ENCODE assay signal across 23 cellular contexts in the genomic region with DNA sequence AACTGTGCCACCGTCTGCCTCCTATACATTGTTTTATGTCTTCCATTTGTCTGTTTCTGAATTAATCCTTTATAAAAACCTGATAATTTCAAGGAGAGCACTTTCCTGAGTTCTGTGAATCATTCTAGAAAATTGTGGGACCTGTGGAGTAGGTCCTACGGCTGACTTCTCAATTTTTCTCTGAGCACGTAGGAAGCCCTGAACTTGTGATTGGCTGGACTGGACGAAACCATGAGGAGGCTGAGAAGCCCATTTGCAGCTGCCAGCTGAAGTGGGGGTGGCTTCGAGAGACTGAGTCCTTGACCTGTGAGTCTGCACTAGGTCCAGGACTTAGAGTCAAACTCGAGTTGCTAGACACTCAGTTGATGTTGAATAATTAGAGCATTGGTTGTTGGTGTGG.
"Had no signal": no experiment of that assay in that cellular context is flagged by ENCODE, and none has a peak within 500 bp of the region (broad histone marks: within the 10 kb centered on the region; RNA-seq: fewer than 3 reads in every experiment).

No MANE protein-coding gene starts in this region.

- H3K36me3 ChIP-seq: esophagus squamous epithelium, prostate gland, right atrium auricular region, tibial nerve, uterus had no signal

- H3K4me1 ChIP-seq: esophagus squamous epithelium, prostate gland, right atrium auricular region, tibial nerve, uterus had no signal

- H3K4me3 Mint-ChIP-seq: activated B cell treated with CpG ODN at 0.5 μM for 24 hours; activated CD4-positive, alpha-beta T cell treated with anti-CD3 and anti-CD28 coated beads, Interleukin-2, amount 10 ng/mL, durations not matched to agents 24 days and 14 days; activated CD8-positive, alpha-beta T cell treated with anti-CD3 and anti-CD28 coated beads for 36 hours; activated T-cell treated with anti-CD3 and anti-CD28 coated beads, Interleukin-2, amount 50 U/mL, for 24 hours; dendritic cell treated with granulocyte-macrophage colony-stimulating factor and Interleukin-4, amounts not matched to agents 40 ng/mL and 50 ng/mL, for 4 days had no signal

- H3K4me3 ChIP-seq: esophagus squamous epithelium, lung, prostate gland, right atrium auricular region, tibial nerve, uterus had no signal

- FAIRE-seq: bronchial epithelial cell, endothelial cell of umbilical vein, keratinocyte had no signal

- DNase-seq: activated B cell treated with CpG ODN at 0.5 μM for 24 hours; activated CD4-positive, alpha-beta T cell treated with anti-CD3 and anti-CD28 coated beads, Interleukin-2, amount 10 ng/mL, durations not matched to agents 24 days and 14 days; activated CD8-positive, alpha-beta T cell treated with anti-CD3 and anti-CD28 coated beads for 36 hours; activated naive CD4-positive, alpha-beta T cell treated with Interleukin-2 at 50 U/mL for 16 hours; activated T-cell treated with anti-CD3 and anti-CD28 coated beads, Interleukin-2, amount 50 U/mL, for 24 hours; anterior cingulate cortex; cerebellar nuclear complex; effector memory CD4-positive, alpha-beta T cell; esophagus squamous epithelium; midbrain; stimulated activated naive CD8-positive, alpha-beta T cell treated with anti-CD3 and anti-CD28 coated beads, Interleukin-15, Interleukin-2, amounts not matched to agents 100 U/mL and 50 U/mL, for 24 hours; T-helper 1 cell; T-helper 9 cell; uterus had no signal

- H3K27me3 ChIP-seq: esophagus squamous epithelium, right atrium auricular region, tibial nerve, uterus had no signal

- H3K9me3 Mint-ChIP-seq: activated CD4-positive, alpha-beta T cell treated with anti-CD3 and anti-CD28 coated beads, Interleukin-2, amount 10 ng/mL, durations not matched to agents 24 days and 14 days had no signal

- H3K27ac ChIP-seq: esophagus squamous epithelium, prostate gland, right atrium auricular region, tibial nerve, uterus had no signal

- H3K27ac Mint-ChIP-seq: activated B cell treated with CpG ODN at 0.5 μM for 24 hours; activated CD4-positive, alpha-beta T cell treated with anti-CD3 and anti-CD28 coated beads, Interleukin-2, amount 10 ng/mL, durations not matched to agents 24 days and 14 days; activated CD8-positive, alpha-beta T cell treated with anti-CD3 and anti-CD28 coated beads for 36 hours; activated T-cell treated with anti-CD3 and anti-CD28 coated beads, Interleukin-2, amount 50 U/mL, for 24 hours; activated T-helper 2 cell treated with anti-CD3 and anti-CD28 coated beads, Interferon-gamma antibody, Interleukin-2, Interleukin-4, amounts not matched to agents 10 μg/mL and 5 μg/mL and 100 μg/mL, durations not matched to agents 14 hours and 24 hours and 36 hours; dendritic cell treated with granulocyte-macrophage colony-stimulating factor and Interleukin-4, amounts not matched to agents 40 ng/mL and 50 ng/mL, for 4 days had no signal

- H3K4me1 Mint-ChIP-seq: activated B cell treated with CpG ODN at 0.5 μM for 24 hours; activated CD4-positive, alpha-beta T cell treated with anti-CD3 and anti-CD28 coated beads, Interleukin-2, amount 10 ng/mL, durations not matched to agents 24 days and 14 days had no signal

- H3K9me3 ChIP-seq: prostate gland, right atrium auricular region, tibial nerve, uterus had no signal

- H3K27me3 Mint-ChIP-seq: activated B cell treated with CpG ODN at 0.5 μM for 24 hours; activated CD4-positive, alpha-beta T cell treated with anti-CD3 and anti-CD28 coated beads, Interleukin-2, amount 10 ng/mL, durations not matched to agents 24 days and 14 days; activated CD8-positive, alpha-beta T cell treated with anti-CD3 and anti-CD28 coated beads for 36 hours; activated T-cell treated with anti-CD3 and anti-CD28 coated beads, Interleukin-2, amount 50 U/mL, for 24 hours; dendritic cell treated with granulocyte-macrophage colony-stimulating factor and Interleukin-4, amounts not matched to agents 40 ng/mL and 50 ng/mL, for 4 days had no signal
